19 cellular contexts compared by ENCODE assay signal in genomic region chr2:200278694-200279316, GRCh38.
"Had no signal": no experiment of that assay in that cellular context is flagged by ENCODE, and none has a peak within 500 bp of the region (broad histone marks: within the 10 kb centered on the region; RNA-seq: fewer than 3 reads in every experiment).

No MANE protein-coding gene starts in this region.

- DNase-seq: activated CD4-positive, alpha-beta T cell treated with anti-CD3 and anti-CD28 coated beads for 1 hour; activated CD4-positive, alpha-beta T cell treated with anti-CD3 and anti-CD28 coated beads, Interleukin-2, amount 50 U/mL, for 4 hours; activated gamma-delta T cell treated with Interleukin-2 at 50 U/mL for 16 hours; adrenal gland; effector CD4-positive, alpha-beta T cell; heart left ventricle; kidney glomerular epithelial cell; left ventricle myocardium inferior; naive B cell; ovary; stimulated activated CD4-positive, alpha-beta T cell treated with anti-CD3 and anti-CD28 coated beads, Interleukin-4, amount 100 ng/mL, for 24 hours; T-helper 2 cell; upper lobe of right lung; WERI-Rb-1 had no signal

- ATAC-seq: activated naive CD4-positive, alpha-beta T cell treated with anti-CD3 and anti-CD28 coated beads, Interleukin-2, amount 50 U/mL, for 72 hours; gastroesophageal sphincter; heart left ventricle; sciatic nerve; stimulated activated memory B cell treated with anti-CD40 and anti-IgM and Interleukin-4, amounts not matched to agents 10 μg/mL and 1 μg/mL and 100 μg/mL, for 72 hours; upper lobe of right lung had no signal

- H3K27me3 ChIP-seq: adrenal gland, gastroesophageal sphincter, heart left ventricle, upper lobe of right lung had no signal

- H3K36me3 ChIP-seq: adrenal gland, gastroesophageal sphincter, heart left ventricle, left ventricle myocardium inferior, ovary, thoracic aorta, upper lobe of right lung, WERI-Rb-1 had no signal

- H3K4me1 ChIP-seq: adrenal gland, gastroesophageal sphincter, heart left ventricle, left ventricle myocardium inferior, upper lobe of right lung had no signal

- H3K9me3 ChIP-seq: adrenal gland, gastroesophageal sphincter, heart left ventricle, left ventricle myocardium inferior, ovary, thoracic aorta, upper lobe of right lung had no signal

- H3K4me3 ChIP-seq: adrenal gland, gastroesophageal sphincter, heart left ventricle, left ventricle myocardium inferior, ovary, thoracic aorta, upper lobe of right lung had no signal

- H3K27ac ChIP-seq: adrenal gland, gastroesophageal sphincter, heart left ventricle, left ventricle myocardium inferior, ovary, thoracic aorta, upper lobe of right lung, WERI-Rb-1 had no signal
